In genomic region chr10:23696476-23696875, GRCh38 we compare ENCODE assay signal across 21 cellular contexts.
A peak's percentile ranks its signal among the peaks of the same experiment; 100 is the strongest.
DNase-seq lines count a peak whose midpoint lies in the region; ATAC-seq and TF ChIP-seq lines count a peak whose summit lies in the region.
"Had no signal": no experiment of that assay in that cellular context is flagged by ENCODE, and none has a peak within 500 bp of the region (broad histone marks: within the 10 kb centered on the region; RNA-seq: fewer than 3 reads in every experiment).

No MANE protein-coding gene starts in this region.

- H3K4me3 ChIP-seq in A673 (ENCODE audit: low read depth, low read length, poor library complexity, severe bottlenecking): peak overlapping the region; percentile 70
- H3K4me3 ChIP-seq in PC-3 (ENCODE audit: low read length): no peak overlapping the region
- H3K4me3 ChIP-seq in dorsolateral prefrontal cortex: peak overlapping the region in 51 of 59 donors; percentile 0 to 75 (median 59)
- no peak overlapping the region for H3K4me3 ChIP-seq in H7 (ENCODE audit: insufficient read depth, low read depth, low read length)
- H3K4me3 ChIP-seq: A549, BLaER1, PC-9 had no signal

- no peak overlapping the region for H3K4me2 ChIP-seq in PC-3 (ENCODE audit: low read length)
- H3K4me2 ChIP-seq: A549, BLaER1, PC-9 had no signal

- H3K27ac ChIP-seq in A673 (ENCODE audit: low read depth, low read length, poor library complexity, severe bottlenecking): no peak overlapping the region
- H3K27ac ChIP-seq in PC-3 (ENCODE audit: low read length): no peak overlapping the region
- no peak overlapping the region for H3K27ac ChIP-seq in dorsolateral prefrontal cortex
- no peak overlapping the region for H3K27ac ChIP-seq in caudate nucleus (ENCODE audit: low read depth, low read length)
- H3K27ac ChIP-seq: A549, BLaER1, PC-9, RWPE1 had no signal

- H3K9me3 Mint-ChIP-seq in mesothelial cell of epicardium: no peaks in the 10 kb centered on the region
- H3K9me3 Mint-ChIP-seq in activated T-cell treated with anti-CD3 and anti-CD28 coated beads, Interleukin-2, amount 50 U/mL, for 24 hours: no peaks in the 10 kb centered on the region
- H3K9me3 Mint-ChIP-seq: CD4-positive, alpha-beta memory T cell had no signal

- H2AFZ ChIP-seq in PC-3 (ENCODE audit: low read length): no peak overlapping the region
- H2AFZ ChIP-seq: PC-9 had no signal

- DNase-seq in A673 (ENCODE audit: low spot score) (no peak), PC-3 (peak; percentile 39), dorsolateral prefrontal cortex (no peak), mesothelial cell of epicardium (ENCODE audit: low spot score in 2 of 2, unreplicated experiment in 2 of 2) (no peak), caudate nucleus (lab: John Stamatoyannopoulos, UW) (no peak), H7 (no peak), mesenteric fat pad (ENCODE audit: low spot score) (no peak)
- DNase-seq in activated T-cell treated with anti-CD3 and anti-CD28 coated beads, Interleukin-2, amount 50 U/mL, for 24 hours: no peak
- DNase-seq: CD4-positive, alpha-beta memory T cell; HFFc6; KG1; NCI-H1436; NCI-H1930; NCI-H226; NCI-H82; PC-9; SIG-M5 had no signal

- H3K9me3 ChIP-seq in A673 (ENCODE audit: low read depth, low read length, poor library complexity, severe bottlenecking) (no peaks in the 10 kb centered on the region), PC-3 (ENCODE audit: low read length) (no peaks in the 10 kb centered on the region)
- H3K9me3 ChIP-seq: A549 had no signal

- no peaks in the 10 kb centered on the region for H3K36me3 ChIP-seq in A673 (ENCODE audit: insufficient read depth, low read length, poor library complexity, severe bottlenecking)
- no peaks in the 10 kb centered on the region for H3K36me3 ChIP-seq in PC-3 (ENCODE audit: low read depth, low read length)
- H3K36me3 ChIP-seq in H7 (replicated peaks; ENCODE audit: control insufficient read depth, insufficient read depth, low read length): no peaks in the 10 kb centered on the region
- H3K36me3 ChIP-seq: BLaER1 had no signal

- peaks cover 29% of the 10 kb centered on the region for H3K27me3 ChIP-seq in A673 (replicated peaks; ENCODE audit: insufficient read depth, low read depth, low read length, poor library complexity)
- H3K27me3 ChIP-seq in PC-3 (ENCODE audit: low read length): peaks cover 32% of the 10 kb centered on the region
- peaks cover 0 to 47% (median 31%) of the 10 kb centered on the region in 45 donors for H3K27me3 ChIP-seq in dorsolateral prefrontal cortex
- H3K27me3 ChIP-seq in H7 (ENCODE audit: control insufficient read depth, insufficient read depth, low read length): peaks cover 59% of the 10 kb centered on the region
- H3K27me3 ChIP-seq: BLaER1 had no signal

- H3K27me3 Mint-ChIP-seq in mesothelial cell of epicardium (ENCODE audit: low read depth): peaks cover 95% of the 10 kb centered on the region
- peaks cover 61% of the 10 kb centered on the region for H3K27me3 Mint-ChIP-seq in activated T-cell treated with anti-CD3 and anti-CD28 coated beads, Interleukin-2, amount 50 U/mL, for 24 hours

- CTCF ChIA-PET in A673 (lab: Charles Lee) (interaction anchor here (0.5 kb wide), 1 partner anchor 665 kb away, joined by 5 read pairs; no protein-coding TSS in a partner anchor), PC-3 (lab: Charles Lee) (no interaction called here)

- H3K27ac Mint-ChIP-seq in mesothelial cell of epicardium: no peak overlapping the region
- no peak overlapping the region for H3K27ac Mint-ChIP-seq in activated T-cell treated with anti-CD3 and anti-CD28 coated beads, Interleukin-2, amount 50 U/mL, for 24 hours
- H3K27ac Mint-ChIP-seq: CD4-positive, alpha-beta memory T cell; HFFc6 had no signal

- ATAC-seq in PC-3: no peak
- ATAC-seq: A549, HepG2 had no signal

- H3K4me1 ChIP-seq in A673 (ENCODE audit: insufficient read depth, low read length, poor library complexity, severe bottlenecking) (peaks cover 22% of the 10 kb centered on the region), PC-3 (ENCODE audit: insufficient read depth, low read length) (no peaks in the 10 kb centered on the region)
- H3K4me1 ChIP-seq: A549, BLaER1 had no signal

- TF ChIP-seq CTCF in A673 (conservative IDR thresholded peaks at IDR 0.05; ENCODE audit: low read depth, low read length): no peak
- TF ChIP-seq CTCF in PC-3 (conservative IDR thresholded peaks at IDR 0.05; ENCODE audit: low read depth, low read length): no peak
- no peak for TF ChIP-seq CTCF in dorsolateral prefrontal cortex (IDR thresholded peaks at IDR 0.05 in 54 of 56, conservative IDR thresholded peaks at IDR 0.05 in 2 of 56; ENCODE audit: low read depth in 1 of 56, partially characterized antibody in 56 of 56)
- TF ChIP-seq CTCF in mesothelial cell of epicardium (IDR thresholded peaks at IDR 0.05; ENCODE audit: unreplicated experiment): no peak

- BruUV-seq in A673 (replicated peaks; lab: Mats Ljungman, UMichigan) (no TSS peak), PC-3 (replicated peaks; lab: Mats Ljungman, UMichigan) (no TSS peak)

- no peak overlapping the region for H3K9ac ChIP-seq in PC-3 (ENCODE audit: low read length)
- H3K9ac ChIP-seq: BLaER1 had no signal

- H3K4me1 Mint-ChIP-seq in mesothelial cell of epicardium: peaks cover 29% of the 10 kb centered on the region
- peaks cover 16% of the 10 kb centered on the region for H3K4me1 Mint-ChIP-seq in activated T-cell treated with anti-CD3 and anti-CD28 coated beads, Interleukin-2, amount 50 U/mL, for 24 hours (ENCODE audit: low read depth)

- H3K36me3 Mint-ChIP-seq in mesothelial cell of epicardium: no peaks in the 10 kb centered on the region
- H3K36me3 Mint-ChIP-seq in activated T-cell treated with anti-CD3 and anti-CD28 coated beads, Interleukin-2, amount 50 U/mL, for 24 hours (ENCODE audit: low read depth): no peaks in the 10 kb centered on the region
- H3K36me3 Mint-ChIP-seq: CD4-positive, alpha-beta memory T cell had no signal

- no peaks in the 10 kb centered on the region for H3F3A ChIP-seq in PC-3 (ENCODE audit: low read length, unreplicated experiment)

- POLR2A ChIA-PET in A673 (lab: Charles Lee; ENCODE audit: low non-redundant PET) (no interaction called here), PC-3 (lab: Charles Lee; ENCODE audit: unreplicated experiment) (no interaction called here)

- peak overlapping the region; percentile 84 for H3K4me3 Mint-ChIP-seq in mesothelial cell of epicardium
- H3K4me3 Mint-ChIP-seq in activated T-cell treated with anti-CD3 and anti-CD28 coated beads, Interleukin-2, amount 50 U/mL, for 24 hours: no peak overlapping the region
- H3K4me3 Mint-ChIP-seq: HFFc6 had no signal

- intact Hi-C loops in A673 (cut with micrococcal nuclease; ENCODE audit: unreplicated experiment): no loop called here
- intact Hi-C loops in PC-3 (cut with micrococcal nuclease): no loop called here
- intact Hi-C loops in dorsolateral prefrontal cortex (cut with DNase I): no loop called here

- H3K9me2 ChIP-seq in PC-3 (replicated peaks; ENCODE audit: low read length): no peaks in the 10 kb centered on the region

- no peaks in the 10 kb centered on the region for H4K20me1 ChIP-seq in PC-3 (ENCODE audit: low read length)
- H4K20me1 ChIP-seq: BLaER1 had no signal

- H3K79me2 ChIP-seq in PC-3 (ENCODE audit: low read length): no peaks in the 10 kb centered on the region

Comparison
In these comparisons a context has a peak if more than half of its experiments do, and no peak if none do; other contexts are left out.
1. H3K4me3 ChIP-seq: peak in A673 (single experiment) and dorsolateral prefrontal cortex (51 of 59); none in PC-3 (single experiment) and H7 (single experiment).